Comparison of ENCODE assay signal across 25 cellular contexts in genomic region chr2:21515903-21516302, GRCh38.
"Had no signal": no experiment of that assay in that cellular context is flagged by ENCODE, and none has a peak within 500 bp of the region (broad histone marks: within the 10 kb centered on the region; RNA-seq: fewer than 3 reads in every experiment).

No MANE protein-coding gene starts in this region.

- H3K9me3 ChIP-seq: ascending aorta, gastrocnemius medialis, testis, transverse colon had no signal

- DNase-seq: activated CD4-positive, alpha-beta T cell treated with anti-CD3 and anti-CD28 coated beads for 48 hours; activated CD4-positive, alpha-beta T cell treated with anti-CD3 and anti-CD28 coated beads, Interleukin-2, amount 50 U/mL, for 48 hours; activated CD8-positive, alpha-beta memory T cell treated with anti-CD3 and anti-CD28 coated beads for 24 hours; activated gamma-delta T cell; activated naive CD4-positive, alpha-beta T cell treated with anti-CD3 and anti-CD28 coated beads, Interleukin-2, amount 10 ng/mL, durations not matched to agents 7 days and 5 days; activated naive CD8-positive, alpha-beta T cell treated with anti-CD3 and anti-CD28 coated beads, Interleukin-2, amount 10 ng/mL, durations not matched to agents 7 days and 5 days; brain microvascular endothelial cell; cortex of kidney; effector memory CD8-positive, alpha-beta T cell; gastrocnemius medialis; head of caudate nucleus; hippocampal formation; immature natural killer cell; posterior cingulate gyrus; right cardiac atrium; stimulated activated CD4-positive, alpha-beta T cell treated with anti-CD3 and anti-CD28 coated beads, Interleukin-2, amount 100 ng/mL, for 48 hours; stimulated activated naive CD4-positive, alpha-beta T cell treated with Interleukin-2 at 50 U/mL for 16 hours; T-helper 1 cell; testis; transverse colon had no signal

- H3K4me3 ChIP-seq: ascending aorta, gastrocnemius medialis, testis, transverse colon had no signal

- H3K4me1 Mint-ChIP-seq: activated naive CD4-positive, alpha-beta T cell treated with anti-CD3 and anti-CD28 coated beads, Interleukin-2, amount 10 ng/mL, durations not matched to agents 7 days and 5 days; activated naive CD8-positive, alpha-beta T cell treated with anti-CD3 and anti-CD28 coated beads, Interleukin-2, amount 10 ng/mL, durations not matched to agents 7 days and 5 days; immature natural killer cell had no signal

- H3K27ac Mint-ChIP-seq: activated naive CD4-positive, alpha-beta T cell treated with anti-CD3 and anti-CD28 coated beads, Interleukin-2, amount 10 ng/mL, durations not matched to agents 7 days and 5 days; activated naive CD8-positive, alpha-beta T cell treated with anti-CD3 and anti-CD28 coated beads, Interleukin-2, amount 10 ng/mL, durations not matched to agents 7 days and 5 days; activated T-helper 1 cell treated with anti-CD3 and anti-CD28 coated beads, Interleukin-12 subunit alpha, Interleukin-12 subunit beta, Interleukin-2, Interleukin-4 antibody, amounts not matched to agents 30 ng/mL and 10 ng/mL and 1 ng/mL, durations not matched to agents 14 hours and 24 hours and 36 hours; effector memory CD8-positive, alpha-beta T cell; immature natural killer cell; natural killer cell treated with Interleukin-12 subunit alpha and Interleukin-12 subunit beta and Interleukin-15 and Interleukin-18, amount 100 ng/mL, for 72 hours; T-helper 2 cell treated with Interferon-gamma antibody and Interleukin-4, amounts not matched to agents 5 μg/mL and 100 μg/mL, for 36 hours had no signal

- H3K27me3 ChIP-seq: ascending aorta, brain microvascular endothelial cell, gastrocnemius medialis, testis, transverse colon had no signal

- H3K4me3 Mint-ChIP-seq: activated naive CD4-positive, alpha-beta T cell treated with anti-CD3 and anti-CD28 coated beads, Interleukin-2, amount 10 ng/mL, durations not matched to agents 7 days and 5 days; activated naive CD8-positive, alpha-beta T cell treated with anti-CD3 and anti-CD28 coated beads, Interleukin-2, amount 10 ng/mL, durations not matched to agents 7 days and 5 days; activated T-helper 1 cell treated with anti-CD3 and anti-CD28 coated beads, Interleukin-12 subunit alpha, Interleukin-12 subunit beta, Interleukin-2, Interleukin-4 antibody, amounts not matched to agents 30 ng/mL and 10 ng/mL and 1 ng/mL, durations not matched to agents 14 hours and 24 hours and 36 hours; effector memory CD8-positive, alpha-beta T cell; immature natural killer cell; natural killer cell treated with Interleukin-12 subunit alpha and Interleukin-12 subunit beta and Interleukin-15 and Interleukin-18, amount 100 ng/mL, for 72 hours; T-helper 2 cell treated with Interferon-gamma antibody and Interleukin-4, amounts not matched to agents 5 μg/mL and 100 μg/mL, for 36 hours had no signal

- H3K27me3 Mint-ChIP-seq: activated naive CD4-positive, alpha-beta T cell treated with anti-CD3 and anti-CD28 coated beads, Interleukin-2, amount 10 ng/mL, durations not matched to agents 7 days and 5 days; activated naive CD8-positive, alpha-beta T cell treated with anti-CD3 and anti-CD28 coated beads, Interleukin-2, amount 10 ng/mL, durations not matched to agents 7 days and 5 days; effector memory CD8-positive, alpha-beta T cell; natural killer cell treated with Interleukin-12 subunit alpha and Interleukin-12 subunit beta and Interleukin-15 and Interleukin-18, amount 100 ng/mL, for 72 hours had no signal

- H3K36me3 ChIP-seq: ascending aorta, brain microvascular endothelial cell, gastrocnemius medialis, transverse colon had no signal

- H3K4me1 ChIP-seq: ascending aorta, gastrocnemius medialis, testis, transverse colon had no signal

- ATAC-seq: activated CD4-positive, CD25-positive, alpha-beta regulatory T cell treated with anti-CD3 and anti-CD28 coated beads, Interleukin-2, amount 50 U/mL, for 24 hours; effector memory CD8-positive, alpha-beta T cell; gastrocnemius medialis; natural killer cell treated with Interleukin-12 subunit alpha and Interleukin-12 subunit beta and Interleukin-15 and Interleukin-18, amount 100 ng/mL, for 72 hours; right cardiac atrium had no signal

- H3K36me3 Mint-ChIP-seq: activated naive CD4-positive, alpha-beta T cell treated with anti-CD3 and anti-CD28 coated beads, Interleukin-2, amount 10 ng/mL, durations not matched to agents 7 days and 5 days; activated naive CD8-positive, alpha-beta T cell treated with anti-CD3 and anti-CD28 coated beads, Interleukin-2, amount 10 ng/mL, durations not matched to agents 7 days and 5 days; immature natural killer cell; natural killer cell treated with Interleukin-12 subunit alpha and Interleukin-12 subunit beta and Interleukin-15 and Interleukin-18, amount 100 ng/mL, for 72 hours had no signal

- H3K27ac ChIP-seq: ascending aorta, brain microvascular endothelial cell, gastrocnemius medialis, testis, transverse colon had no signal
